15 cellular contexts compared by ENCODE assay signal in the genomic region with DNA sequence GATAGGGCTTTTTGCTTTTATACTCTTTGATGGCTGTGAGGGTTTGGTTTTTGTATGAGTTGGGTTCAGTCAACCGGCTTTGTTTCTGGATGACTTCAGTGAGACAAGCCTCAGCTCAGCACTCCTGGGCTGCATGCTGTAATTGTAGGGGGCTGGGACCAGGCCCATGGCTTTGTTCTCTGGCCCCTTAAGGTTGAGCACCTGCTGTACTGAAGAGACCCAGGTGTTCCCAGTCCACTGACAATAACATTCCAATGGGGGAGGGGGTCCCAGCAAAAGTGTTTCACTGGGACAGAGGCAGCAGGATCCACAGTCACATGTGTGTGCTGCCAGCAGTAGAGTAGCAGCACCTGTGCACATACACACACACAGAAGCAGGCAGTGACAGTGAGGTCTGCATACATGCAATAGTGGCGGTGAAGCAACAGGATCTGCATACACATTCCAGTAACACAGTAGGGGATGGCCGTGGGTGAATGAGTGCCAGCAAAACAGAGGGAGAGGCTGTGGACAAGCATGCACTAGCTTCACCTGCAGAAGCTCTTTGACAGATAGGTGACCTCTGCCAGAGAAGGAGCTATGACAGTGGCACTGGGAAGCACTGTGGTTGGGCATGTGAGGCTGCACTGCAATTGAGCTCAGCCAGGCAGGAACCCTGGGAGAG.
"Had no signal": no experiment of that assay in that cellular context is flagged by ENCODE, and none has a peak within 500 bp of the region (broad histone marks: within the 10 kb centered on the region; RNA-seq: fewer than 3 reads in every experiment).

No MANE protein-coding gene starts in this region.

- H3K36me3 ChIP-seq: ascending aorta, lower lobe of right lung, thyroid gland had no signal

- H3K4me1 ChIP-seq: ascending aorta, lower lobe of right lung, parathyroid adenoma, thyroid gland had no signal

- ATAC-seq: activated CD4-positive, alpha-beta T cell treated with anti-CD3 and anti-CD28 coated beads for 36 hours; lower lobe of right lung; naive thymus-derived CD8-positive, alpha-beta T cell had no signal

- DNase-seq: activated CD4-positive, alpha-beta T cell treated with anti-CD3 and anti-CD28 coated beads for 36 hours; activated CD4-positive, alpha-beta T cell treated with anti-CD3 and anti-CD28 coated beads, Interleukin-2, amount 50 U/mL, for 48 hours; activated gamma-delta T cell; erythroblast; foreskin melanocyte; glutamatergic neuron; hippocampal formation; lower lobe of right lung; naive thymus-derived CD8-positive, alpha-beta T cell; stimulated activated CD8-positive, alpha-beta memory T cell treated with anti-CD3 and anti-CD28 coated beads, Interleukin-4, amount 100 ng/mL, for 48 hours; stimulated activated naive CD4-positive, alpha-beta T cell; thyroid gland had no signal

- H3K9me3 ChIP-seq: thyroid gland had no signal

- H3K4me3 ChIP-seq: ascending aorta, coronary artery, lower lobe of right lung, thyroid gland had no signal

- H3K27ac ChIP-seq: ascending aorta, coronary artery, lower lobe of right lung, parathyroid adenoma, thyroid gland had no signal

- H3K27me3 ChIP-seq: ascending aorta, thyroid gland had no signal
